ENCODE assay signal across 16 cellular contexts in genomic region chr1:206826409-206826808, GRCh38. TPM values are rescaled to one million over a fixed set of nuclear protein-coding genes. Genes with fewer than 3 reads are reported as not detected.
A peak's percentile ranks its signal among the peaks of the same experiment; 100 is the strongest.
DNase-seq lines count a peak whose midpoint lies in the region; ATAC-seq and TF ChIP-seq lines count a peak whose summit lies in the region.
"Had no signal": no experiment of that assay in that cellular context is flagged by ENCODE, and none has a peak within 500 bp of the region (broad histone marks: within the 10 kb centered on the region; RNA-seq: fewer than 3 reads in every experiment).

No MANE protein-coding gene starts in this region.

- H3K4me1 ChIP-seq in foreskin keratinocyte (peaks cover 14% of the 10 kb centered on the region), OCI-LY7 (ENCODE audit: insufficient read depth, low read length, poor library complexity, severe bottlenecking) (peaks cover 20% of the 10 kb centered on the region)
- H3K4me1 ChIP-seq: right atrium auricular region had no signal

- TF ChIP-seq CTCF in RWPE1 (conservative IDR thresholded peaks at IDR 0.05; ENCODE audit: low read depth) (no peak), foreskin keratinocyte (conservative IDR thresholded peaks at IDR 0.05) (no peak), OCI-LY7 (conservative IDR thresholded peaks at IDR 0.05; ENCODE audit: low read length) (no peak), dorsolateral prefrontal cortex (IDR thresholded peaks at IDR 0.05 in 54 of 56, conservative IDR thresholded peaks at IDR 0.05 in 2 of 56; ENCODE audit: low read depth in 1 of 56, partially characterized antibody in 56 of 56) (no peak)

- ATAC-seq in foreskin keratinocyte: peak; percentile 62
- ATAC-seq in GM21360 (IDR thresholded peaks at IDR 0.05; ENCODE audit: unreplicated experiment): no peak

- DNase-seq in CD1c-positive myeloid dendritic cell (ENCODE audit: extremely low spot score): peak; percentile 23
- DNase-seq in HT1080 (ENCODE audit: low read depth): peak; percentile 21
- peak; percentile 58 for DNase-seq in RWPE1 (ENCODE audit: low spot score)
- DNase-seq in foreskin keratinocyte: peak; percentile 56 to 61
- no peak for DNase-seq in OCI-LY7 (ENCODE audit: low spot score)
- no peak for DNase-seq in activated naive CD4-positive, alpha-beta T cell treated with anti-CD3 and anti-CD28 coated beads, Interleukin-2, amount 50 U/mL, for 16 hours
- no peak for DNase-seq in dorsolateral prefrontal cortex
- DNase-seq: islet precursor cell; stimulated activated CD4-positive, alpha-beta T cell treated with anti-CD3 and anti-CD28 coated beads, Interleukin-4, amount 100 ng/mL, for 4 hours; stimulated activated naive CD4-positive, alpha-beta T cell treated with Interleukin-2 at 50 U/mL for 16 hours had no signal

- intact Hi-C loops in OCI-LY7 (cut with micrococcal nuclease; ENCODE audit: unreplicated experiment): no loop called here
- intact Hi-C loops in dorsolateral prefrontal cortex (cut with DNase I): no loop called here

- CTCF ChIA-PET in RWPE1 (lab: Yijun Ruan, JAX): interaction anchor here (0.6 to 1.7 kb wide), 6 partner anchors 12 to 82 kb away, joined by 3 to 12 read pairs (median 4); partner anchors contain the start of gene IL20
- CTCF ChIA-PET in OCI-LY7 (lab: Charles Lee; ENCODE audit: unreplicated experiment): no interaction called here

- no peaks in the 10 kb centered on the region for H3K9me3 ChIP-seq in OCI-LY7 (ENCODE audit: low read length)
- H3K9me3 ChIP-seq: right atrium auricular region had no signal

- no peak overlapping the region for H2AFZ ChIP-seq in OCI-LY7 (ENCODE audit: low read length)

- H3K4me3 ChIP-seq in OCI-LY7 (ENCODE audit: low read depth, low read length, poor library complexity, severe bottlenecking): no peak overlapping the region
- no peak overlapping the region for H3K4me3 ChIP-seq in dorsolateral prefrontal cortex
- H3K4me3 ChIP-seq: right atrium auricular region had no signal

- H3K27me3 ChIP-seq in foreskin keratinocyte: no peaks in the 10 kb centered on the region
- H3K27me3 ChIP-seq in dorsolateral prefrontal cortex: peaks cover 0 to 5% (median 0%) of the 10 kb centered on the region in 45 donors
- H3K27me3 ChIP-seq: right atrium auricular region had no signal

- POLR2A ChIA-PET in RWPE1 (lab: Yijun Ruan, JAX; ENCODE audit: low non-redundant PET): interaction anchor here (0.6 kb wide), 1 partner anchor 87 kb away, joined by 3 read pairs; no protein-coding TSS in a partner anchor
- POLR2A ChIA-PET in OCI-LY7 (lab: Charles Lee): interaction anchor here (0.7 to 1.9 kb wide), 2 partner anchors 9 to 99 kb away, joined by 3 to 5 read pairs; no protein-coding TSS in a partner anchor

- H4K20me1 ChIP-seq in OCI-LY7 (ENCODE audit: insufficient read depth, low read length): no peaks in the 10 kb centered on the region

- H3K9me2 ChIP-seq in OCI-LY7 (ENCODE audit: insufficient read depth, low read length): no peaks in the 10 kb centered on the region

- H3K79me2 ChIP-seq in OCI-LY7 (ENCODE audit: insufficient read depth, low read depth, low read length): no peaks in the 10 kb centered on the region

- H3K4me2 ChIP-seq in OCI-LY7 (ENCODE audit: low read length): no peak overlapping the region

- BruUV-seq in OCI-LY7 (replicated peaks; lab: Mats Ljungman, UMichigan): no TSS peak

- no peaks in the 10 kb centered on the region for H3K36me3 ChIP-seq in OCI-LY7 (ENCODE audit: insufficient read depth, low read length)
- H3K36me3 ChIP-seq: right atrium auricular region had no signal

- H3K27ac ChIP-seq in RWPE1 (peak overlapping the region; percentile 50), foreskin keratinocyte (no peak overlapping the region), OCI-LY7 (ENCODE audit: low read depth, low read length, poor library complexity, severe bottlenecking) (no peak overlapping the region), dorsolateral prefrontal cortex (no peak overlapping the region)
- H3K27ac ChIP-seq: right atrium auricular region had no signal

RNA-seq across cellular contexts. Expression of gene IL20, which starts 39.0 kb away (rescaled TPM):
- not detected in 2 replicates for total RNA-seq in HT1080 (2014; rRNA removed; shearing (Covaris generic))
- 0.19 TPM in 1 of 2 replicates, not detected in the other for polyA plus RNA-seq in HT1080 (2015; cell fraction: cytosol; rRNA removed)
- polyA plus RNA-seq in HT1080 (2015; cell fraction: nucleus; rRNA removed): 0.53 TPM in 1 of 2 replicates, not detected in the other
- total RNA-seq in foreskin keratinocyte: 0.41 and 0.74 TPM in 2 replicates
- 0.22 and 0.33 TPM in 2 replicates for polyA plus RNA-seq in foreskin keratinocyte
- not detected in 2 replicates for total RNA-seq in OCI-LY7 (2014; rRNA removed; shearing (Covaris generic))
- total RNA-seq in OCI-LY7 (2022): not detected in 2 replicates
- not detected for total RNA-seq in dorsolateral prefrontal cortex
- total RNA-seq: dermis microvascular lymphatic vessel endothelial cell, mucosa of gallbladder, SK-MEL-5 had no signal
- polyA plus RNA-seq: CD14-positive monocyte had no signal

RNA-seq across cellular contexts. Expression of gene IL10, which starts 54.1 kb away (rescaled TPM):
- not detected in 2 replicates for total RNA-seq in HT1080 (2014; rRNA removed; shearing (Covaris generic))
- not detected in 2 replicates for polyA plus RNA-seq in HT1080 (2015; cell fraction: cytosol; rRNA removed)
- polyA plus RNA-seq in HT1080 (2015; cell fraction: nucleus; rRNA removed): not detected in 2 replicates
- total RNA-seq in foreskin keratinocyte: not detected in 2 replicates
- polyA plus RNA-seq in foreskin keratinocyte: not detected in 2 replicates
- not detected in 2 replicates for total RNA-seq in OCI-LY7 (2014; rRNA removed; shearing (Covaris generic))
- not detected in 2 replicates for total RNA-seq in OCI-LY7 (2022)
- total RNA-seq in dorsolateral prefrontal cortex: 1 to 10 TPM in 25 of 120 experiments, under 1 TPM in 25, not detected in 70; 0.31 to 5.6 (median 1.00) TPM
- total RNA-seq: dermis microvascular lymphatic vessel endothelial cell, SK-MEL-5 had no signal

RNA-seq across cellular contexts. Expression of gene IL19, which starts 55.8 kb away (rescaled TPM):
- 0.57 TPM in 1 of 2 replicates, not detected in the other for total RNA-seq in HT1080 (2014; rRNA removed; shearing (Covaris generic))
- polyA plus RNA-seq in HT1080 (2015; cell fraction: cytosol; rRNA removed): not detected in 2 replicates
- polyA plus RNA-seq in HT1080 (2015; cell fraction: nucleus; rRNA removed): not detected in 2 replicates
- total RNA-seq in foreskin keratinocyte (not detected in 2 replicates), OCI-LY7 (2022) (not detected in 2 replicates), dorsolateral prefrontal cortex (not detected)
- polyA plus RNA-seq in foreskin keratinocyte: not detected in 2 replicates
- total RNA-seq in OCI-LY7 (2014; rRNA removed; shearing (Covaris generic)): not detected in 2 replicates
- total RNA-seq: dermis microvascular lymphatic vessel endothelial cell, mucosa of gallbladder, right atrium auricular region had no signal
- polyA plus RNA-seq: CD14-positive monocyte had no signal

Comparison
In these comparisons a context has a peak if more than half of its experiments do, and no peak if none do; other contexts are left out.
1. DNase-seq: peak in CD1c-positive myeloid dendritic cell (single experiment), HT1080 (single experiment), RWPE1 (single experiment) and foreskin keratinocyte (2 of 2); none in OCI-LY7 (single experiment), activated naive CD4-positive, alpha-beta T cell treated with anti-CD3 and anti-CD28 coated beads, Interleukin-2, amount 50 U/mL, for 16 hours (single experiment) and dorsolateral prefrontal cortex (0 of 10).